8 cellular contexts compared by ENCODE assay signal in the genomic region with DNA sequence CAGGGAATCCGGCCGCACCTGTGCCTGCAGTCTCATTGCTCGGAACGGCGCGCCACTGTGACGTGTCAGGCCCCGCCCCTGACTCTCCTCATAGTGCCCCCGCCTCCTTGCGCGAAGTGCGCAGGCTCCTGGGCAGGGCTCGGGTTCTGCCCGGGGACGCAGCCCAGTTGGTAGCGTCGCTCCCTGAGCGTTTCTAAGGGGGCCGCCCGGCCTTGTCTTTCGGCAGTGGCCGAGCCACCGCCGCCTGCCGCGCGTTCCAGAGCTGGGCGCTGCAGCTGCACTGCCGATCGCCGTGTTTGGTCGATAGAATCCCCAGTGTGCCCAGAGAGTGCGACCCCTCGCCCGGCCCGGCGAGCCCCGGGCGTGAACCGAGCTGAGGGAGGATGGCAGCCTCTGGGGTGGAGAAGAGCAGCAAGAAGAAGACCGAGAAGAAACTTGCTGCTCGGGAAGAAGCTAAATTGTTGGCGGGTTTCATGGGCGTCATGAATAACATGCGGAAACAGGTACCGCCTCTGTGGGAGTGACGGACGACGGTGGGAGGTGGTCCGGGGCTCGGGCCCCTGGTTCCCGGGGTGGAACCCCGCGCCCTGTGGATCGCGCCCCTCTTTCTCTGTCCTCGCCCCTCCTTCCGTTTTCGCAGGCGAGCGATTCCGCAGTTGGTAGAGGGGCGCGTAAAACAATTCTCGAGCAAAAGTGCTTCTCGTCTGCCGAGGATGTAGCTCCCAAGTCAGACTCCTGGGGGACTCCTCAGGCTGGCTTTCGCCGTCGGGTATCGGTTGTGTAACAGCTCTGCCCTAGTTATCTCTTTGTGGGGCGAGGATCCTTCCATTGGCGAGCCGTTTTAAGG. TPM values are rescaled to one million over a fixed set of nuclear protein-coding genes. Genes with fewer than 3 reads are reported as not detected.
DNase-seq lines count a peak whose midpoint lies in the region; ATAC-seq and TF ChIP-seq lines count a peak whose summit lies in the region.

A gene with protein sequence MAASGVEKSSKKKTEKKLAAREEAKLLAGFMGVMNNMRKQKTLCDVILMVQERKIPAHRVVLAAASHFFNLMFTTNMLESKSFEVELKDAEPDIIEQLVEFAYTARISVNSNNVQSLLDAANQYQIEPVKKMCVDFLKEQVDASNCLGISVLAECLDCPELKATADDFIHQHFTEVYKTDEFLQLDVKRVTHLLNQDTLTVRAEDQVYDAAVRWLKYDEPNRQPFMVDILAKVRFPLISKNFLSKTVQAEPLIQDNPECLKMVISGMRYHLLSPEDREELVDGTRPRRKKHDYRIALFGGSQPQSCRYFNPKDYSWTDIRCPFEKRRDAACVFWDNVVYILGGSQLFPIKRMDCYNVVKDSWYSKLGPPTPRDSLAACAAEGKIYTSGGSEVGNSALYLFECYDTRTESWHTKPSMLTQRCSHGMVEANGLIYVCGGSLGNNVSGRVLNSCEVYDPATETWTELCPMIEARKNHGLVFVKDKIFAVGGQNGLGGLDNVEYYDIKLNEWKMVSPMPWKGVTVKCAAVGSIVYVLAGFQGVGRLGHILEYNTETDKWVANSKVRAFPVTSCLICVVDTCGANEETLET (plus strand): TSS at position 142 of the 847 bp plus-strand sequence. CDS start 242 bp downstream, at position 384.

- DNase-seq in DMS 273 treated with DMSO at 0.1 percent for 48 hours (lab: John Stamatoyannopoulos, UW), result peak; percentile 90
- peak; percentile 87 for DNase-seq in IMR-90
- peak; percentile 92 for DNase-seq in OCI-M1 (lab: John Stamatoyannopoulos, UW)
- peak; percentile 96 for DNase-seq in activated T-cell treated with anti-CD3 and anti-CD28 coated beads for 4 hours
- peak; percentile 96 for DNase-seq in epithelial cell of esophagus (ENCODE audit: low read depth)
- DNase-seq in stimulated activated CD8-positive, alpha-beta memory T cell treated with anti-CD3 and anti-CD28 coated beads, Interleukin-4, amount 100 ng/mL, for 24 hours (ENCODE audit: low read depth), result peak; percentile 96

- H3K14ac ChIP-seq in IMR-90 (replicated peaks; ENCODE audit: low read depth, low read length), result peak within 1 kb of the TSS; percentile 42

- peaks cover 17% of the 10 kb centered on the region; the same call in 1 of the 2 replicates for H4K20me1 ChIP-seq in IMR-90 (ENCODE audit: insufficient read depth, low read length)

- peak within 1 kb of the TSS; percentile 93 for H3K23ac ChIP-seq in IMR-90 (ENCODE audit: low read depth, low read length)

- dilution Hi-C loops in IMR-90 (cut with HindIII; ENCODE audit: low sequenced_read_pairs, unreplicated experiment), result no loop called here

- CTCF ChIA-PET in IMR-90 (lab: Yijun Ruan, JAX), result interaction anchor here (0.5 to 2.1 kb wide), 8 partner anchors 9 to 420 kb away, joined by 3 to 13 read pairs (median 3); partner anchors contain the start of genes IL6 and NUP42

- H3K4me1 ChIP-seq in IMR-90 (ENCODE audit: control insufficient read depth, insufficient read depth, low read length) (no peaks in the 10 kb centered on the region; the same call in none of the 2 replicates), mononuclear cell (ENCODE audit: insufficient read depth, low read length) (peaks cover 11% of the 10 kb centered on the region)

- H3K18ac ChIP-seq in IMR-90 (ENCODE audit: low read depth, low read length), result 0 out of 2 replicates have a peak within 1 kb of the TSS, but pooled peaks have one; percentile 3

- no peak within 1 kb of the TSS for H2BK15ac ChIP-seq in IMR-90 (ENCODE audit: low read depth, low read length)

- H2AK9ac ChIP-seq in IMR-90 (replicated peaks; ENCODE audit: low read depth, low read length, poor library complexity), result peak within 1 kb of the TSS; percentile 91

- in situ Hi-C loops in IMR-90 (cut with MboI; ENCODE audit: low sequenced_read_pairs), result no loop called here

- H2BK20ac ChIP-seq in IMR-90 (ENCODE audit: low read depth, low read length), result no peak within 1 kb of the TSS

- peak within 1 kb of the TSS; percentile 60 to 88 for H4K8ac ChIP-seq in IMR-90 (ENCODE audit: low read depth in 2 of 2, low read length in 2 of 2)

- peak within 1 kb of the TSS; percentile 33 for H3K56ac ChIP-seq in IMR-90 (ENCODE audit: extremely low read depth, insufficient read depth, low read length)

- peak; percentile 83 for TF ChIP-seq POLR2A in IMR-90 (IDR thresholded peaks at IDR 0.05; ENCODE audit: low read depth, low read length)

- H3K79me1 ChIP-seq in IMR-90 (ENCODE audit: low read depth in 1 of 2, low read length in 2 of 2), result peaks cover 11 to 44% of the 10 kb centered on the region in 2 experiments

- peak within 1 kb of the TSS; percentile 90 for H2AFZ ChIP-seq in IMR-90 (replicated peaks; ENCODE audit: low read length, poor library complexity)

- TF ChIP-seq CTCF in IMR-90 (conservative IDR thresholded peaks at IDR 0.05; ENCODE audit: low read depth, low read length) (0 out of 2 replicates have a peak, but pooled peaks have one; percentile 20), epithelial cell of esophagus (IDR thresholded peaks at IDR 0.05; ENCODE audit: insufficient read depth, low read depth, low read length, missing control alignments) (peak; percentile 16)

- BruUV-seq in IMR-90 (replicated peaks; lab: Mats Ljungman, UMichigan), result no TSS peak

- peak within 1 kb of the TSS; percentile 26 for H4K91ac ChIP-seq in IMR-90 (ENCODE audit: insufficient read depth, low read depth, low read length)

- H3K4me2 ChIP-seq in IMR-90 (ENCODE audit: low read depth, low read length), result peak within 1 kb of the TSS; percentile 87

- peak within 1 kb of the TSS; percentile 21 for H3K4ac ChIP-seq in IMR-90 (ENCODE audit: low read depth, low read length)

- H3K9me3 ChIP-seq in IMR-90 (ENCODE audit: control insufficient read depth, insufficient read depth, low read length) (no peaks in the 10 kb centered on the region), mononuclear cell (ENCODE audit: low read depth, low read length) (no peaks in the 10 kb centered on the region)

- H3K9me1 ChIP-seq in IMR-90 (ENCODE audit: insufficient read depth, low read length), result peaks cover 4% of the 10 kb centered on the region

- H2BK120ac ChIP-seq in IMR-90 (ENCODE audit: low read depth, low read length), result peak within 1 kb of the TSS; percentile 4; the same call in 1 of the 2 replicates

- H3K4me3 ChIP-seq in IMR-90 (ENCODE audit: insufficient read depth, low read depth, low read length) (peak within 1 kb of the TSS; percentile 79), epithelial cell of esophagus (ENCODE audit: low read length) (peak within 1 kb of the TSS; percentile 87), mononuclear cell (ENCODE audit: low read length) (peak within 1 kb of the TSS; percentile 94)

- no peaks in the 10 kb centered on the region for H3K27me3 ChIP-seq in IMR-90 (ENCODE audit: control insufficient read depth, insufficient read depth, low read length)
- H3K27me3 ChIP-seq in mononuclear cell (ENCODE audit: insufficient read depth, low read length), result no peaks in the 10 kb centered on the region

- H2AK5ac ChIP-seq in IMR-90 (ENCODE audit: low read depth, low read length), result peak within 1 kb of the TSS; percentile 38; the same call in 1 of the 2 replicates

- H3K27ac ChIP-seq in IMR-90 (ENCODE audit: insufficient read depth, low read length), result peak within 1 kb of the TSS; percentile 73

- WGBS in IMR-90 (ENCODE audit: extremely low coverage in 2 of 2, insufficient read length in 1 of 2), 2 experiments, result 1% methylated on average over 29 of the region's 74 CpGs; no CpG with 5 or more reads in 1 of the 2 experiments

- TF ChIP-seq RAD21 in IMR-90 (IDR thresholded peaks at IDR 0.05; ENCODE audit: low read length), result no peak

- POLR2A ChIA-PET in IMR-90 (lab: Charles Lee; ENCODE audit: unreplicated experiment), result interaction anchor here (0.5 kb wide), 1 partner anchor 77 kb away, joined by 3 read pairs; no protein-coding TSS in a partner anchor

- H2BK5ac ChIP-seq in IMR-90 (ENCODE audit: low read depth, low read length, poor library complexity, severe bottlenecking), result peak within 1 kb of the TSS; percentile 61

- intact Hi-C loops in IMR-90 (cut with micrococcal nuclease), result loop anchor here (1.0 to 2.0 kb wide), 2 partner anchors 9 to 77 kb away; partner anchors contain the start of gene NUP42

- no peaks in the 10 kb centered on the region for H3K36me3 ChIP-seq in IMR-90 (ENCODE audit: control insufficient read depth, insufficient read depth, low read length)

- ATAC-seq in GM21528 (IDR thresholded peaks at IDR 0.05; ENCODE audit: low FRiP score, unreplicated experiment) (peak; percentile 96), IMR-90 (ENCODE audit: low read depth) (peak; percentile 98)

- H4K5ac ChIP-seq in IMR-90 (ENCODE audit: low read depth, low read length), result peak within 1 kb of the TSS; percentile 66; the same call in 1 of the 2 replicates

- peak within 1 kb of the TSS; percentile 76 for H3K9ac ChIP-seq in IMR-90 (ENCODE audit: low read depth, low read length)

TF ChIP-seq in IMR-90, 13 proteins besides CTCF, POLR2A, EP300 and RAD21:
- TF ChIP-seq CEBPB (IDR thresholded peaks at IDR 0.05; ENCODE audit: low read depth, low read length) (peak; percentile 81), NFE2L2 (IDR thresholded peaks at IDR 0.05; ENCODE audit: low read depth, low read length) (no peak), MXI1 (IDR thresholded peaks at IDR 0.05; ENCODE audit: borderline replicate concordance, low read depth, low read length) (peak; percentile 72; the same call in 1 of the 2 replicates), MAFK (IDR thresholded peaks at IDR 0.05; ENCODE audit: low read depth, low read length) (no peak), MAZ (IDR thresholded peaks at IDR 0.05; ENCODE audit: borderline replicate concordance, low read depth, low read length) (peak; percentile 99), RCOR1 (IDR thresholded peaks at IDR 0.05; ENCODE audit: insufficient replicate concordance, low read length) (peak; percentile 60), BHLHE40 (IDR thresholded peaks at IDR 0.05; ENCODE audit: low read depth, low read length) (no peak)

RNA-seq across cellular contexts. Expression of the gene that starts here (rescaled TPM):
- total RNA-seq in IMR-90 (2012; rRNA removed), result 29.2 and 44.4 TPM in 2 replicates
- polyA plus RNA-seq in IMR-90 (2012; rRNA removed), result 23.9 and 24.6 TPM in 2 replicates
- 12.1 and 15.2 TPM in 2 replicates for polyA plus RNA-seq in IMR-90 (2012; cell fraction: cytosol; rRNA removed)
- 8.3 and 13.7 TPM in 2 replicates for polyA plus RNA-seq in IMR-90 (2012; cell fraction: nucleus; rRNA removed; ENCODE audit: low replicate concordance)
- total RNA-seq in mononuclear cell, result 20.8 TPM

Comparison
In these comparisons a context has a peak if more than half of its experiments do, and no peak if none do; other contexts are left out.
1. Peak in every context shown above with its lines: DNase-seq, ATAC-seq, H3K4me3 ChIP-seq and H3K27ac ChIP-seq.